9 cellular contexts compared by ENCODE assay signal in genomic region chr9:131747352-131747751, GRCh38. TPM values are rescaled to one million over a fixed set of nuclear protein-coding genes. Genes with fewer than 3 reads are reported as not detected.
A peak's percentile ranks its signal among the peaks of the same experiment; 100 is the strongest.
DNase-seq lines count a peak whose midpoint lies in the region; ATAC-seq, FAIRE-seq and TF ChIP-seq lines count a peak whose summit lies in the region.
"Had no signal": no experiment of that assay in that cellular context is flagged by ENCODE, and none has a peak within 500 bp of the region (broad histone marks: within the 10 kb centered on the region; RNA-seq: fewer than 3 reads in every experiment).

No MANE protein-coding gene starts in this region.

- no peak overlapping the region for H3K27ac ChIP-seq in pancreas
- H3K27ac ChIP-seq: BLaER1 treated with 17β-estradiol and CSF1 and Interleukin-3, amounts not matched to agents 10 nM and 100 nM had no signal

- TF ChIP-seq CTCF in fibroblast of mammary gland (conservative IDR thresholded peaks at IDR 0.05; ENCODE audit: control insufficient read depth, insufficient read depth, low read depth, low read length) (peak; percentile 68), pancreas (IDR thresholded peaks at IDR 0.05) (peak in 3 of 4 donors; percentile 26 to 47 (median 47))

- H3K27me3 ChIP-seq in pancreas: no peaks in the 10 kb centered on the region
- H3K27me3 ChIP-seq: BLaER1 treated with 17β-estradiol and CSF1 and Interleukin-3, amounts not matched to agents 10 nM and 100 nM had no signal

- DNase-seq in DMS79 treated with DMSO at 0.1 percent for 48 hours (lab: John Stamatoyannopoulos, UW): peak; percentile 63
- DNase-seq in DMS79 (lab: John Stamatoyannopoulos, UW): no peak
- peak; percentile 63 for DNase-seq in LHCN-M2 (ENCODE audit: low read depth)
- DNase-seq in SKM-1 treated with dmso at 0.1 percent for 144 hours (lab: John Stamatoyannopoulos, UW; ENCODE audit: unreplicated experiment): peak; percentile 62
- peak; percentile 75 for DNase-seq in fibroblast of mammary gland (ENCODE audit: low read depth)
- no peak for DNase-seq in pancreas
- DNase-seq in effector CD8-positive, alpha-beta T cell (lab: John Stamatoyannopoulos, UW): no peak

- intact Hi-C loops in pancreas (cut with DNase I): no loop called here

- WGBS in pancreas, 2 donors: 22 to 31% methylated on average over 5 of the region's 5 CpGs

- no peaks in the 10 kb centered on the region for H3K36me3 ChIP-seq in pancreas
- H3K36me3 ChIP-seq: BLaER1 treated with 17β-estradiol and CSF1 and Interleukin-3, amounts not matched to agents 10 nM and 100 nM had no signal

- ATAC-seq in pancreas: peak; percentile 11 to 73 (median 66)
- no peak for ATAC-seq in HG02884 (IDR thresholded peaks at IDR 0.05; ENCODE audit: unreplicated experiment)

- no peak for FAIRE-seq in pancreas (lab: Jason Lieb, UNC)

- H3K9me3 ChIP-seq in pancreas: no peaks in the 10 kb centered on the region
- H3K9me3 ChIP-seq: BLaER1 treated with 17β-estradiol and CSF1 and Interleukin-3, amounts not matched to agents 10 nM and 100 nM had no signal

- H3K4me3 ChIP-seq in fibroblast of mammary gland (ENCODE audit: control insufficient read depth, low read depth, low read length) (no peak overlapping the region), pancreas (no peak overlapping the region)
- H3K4me3 ChIP-seq: BLaER1 treated with 17β-estradiol and CSF1 and Interleukin-3, amounts not matched to agents 10 nM and 100 nM had no signal

- peaks cover 4 to 15% (median 13%) of the 10 kb centered on the region in 3 donors for H3K4me1 ChIP-seq in pancreas

RNA-seq across cellular contexts. Expression of gene RAPGEF1, which starts 7.5 kb away (rescaled TPM):
- total RNA-seq in LHCN-M2 (2014; rRNA removed) (32.1 and 44.9 TPM in 2 replicates), pancreas (10 to 100 TPM; 38.8 to 62.6 (median 52.3) TPM)
- 57.0 TPM for polyA plus RNA-seq in LHCN-M2 (2012)
- polyA plus RNA-seq in pancreas: 10 to 100 TPM; 17.1 to 22.8 TPM

Comparison
In these comparisons a context has a peak if more than half of its experiments do, and no peak if none do; other contexts are left out.
1. DNase-seq: peak in DMS79 treated with DMSO at 0.1 percent for 48 hours (single experiment), LHCN-M2 (single experiment), SKM-1 treated with dmso at 0.1 percent for 144 hours (single experiment) and fibroblast of mammary gland (single experiment); none in DMS79 (single experiment), pancreas (0 of 6) and effector CD8-positive, alpha-beta T cell (single experiment).